Comparison of ENCODE assay signal across 1 cellular context in genomic region chr10:96112531-96112930, GRCh38.
TF ChIP-seq lines count a peak whose summit lies in the region.

No MANE protein-coding gene starts in this region.

TF ChIP-seq in K562, 482 proteins besides CTCF, POLR2A, EP300 and RAD21 (continued from another document):
- TF ChIP-seq FOXK1 (CRISPR knock-in tag; IDR thresholded peaks at IDR 0.05; ENCODE audit: borderline replicate concordance), result no peak
- no peak for TF ChIP-seq TRIM24 (IDR thresholded peaks at IDR 0.05)
- no peak for TF ChIP-seq NFIX (CRISPR knock-in tag; IDR thresholded peaks at IDR 0.05; ENCODE audit: low read depth)
- 0 out of 2 replicates have a peak, but pooled peaks have one; percentile 10 for TF ChIP-seq ATF3 (IDR thresholded peaks at IDR 0.05)
- no peak for TF ChIP-seq ATF3 (CRISPR knock-in tag; conservative IDR thresholded peaks at IDR 0.05)
- TF ChIP-seq C11orf30 (IDR thresholded peaks at IDR 0.05; ENCODE audit: low read depth), result peak; percentile 63; the same call in 1 of the 2 replicates
- TF ChIP-seq RFX5 (IDR thresholded peaks at IDR 0.05; ENCODE audit: low read depth, low read length), result no peak
- no peak for TF ChIP-seq MTA2 (IDR thresholded peaks at IDR 0.05; ENCODE audit: low read depth)
- TF ChIP-seq SRSF3 (IDR thresholded peaks at IDR 0.05; ENCODE audit: insufficient read depth, low read length), result no peak
- no peak for TF ChIP-seq GABPB1 (CRISPR knock-in tag; IDR thresholded peaks at IDR 0.05)
- TF ChIP-seq PTTG1 (tag; IDR thresholded peaks at IDR 0.05; ENCODE audit: low read depth), result no peak
- TF ChIP-seq PTRF (tag; IDR thresholded peaks at IDR 0.05), result no peak
- TF ChIP-seq DPF2 (IDR thresholded peaks at IDR 0.05), result peak; percentile 32
- TF ChIP-seq L3MBTL2 (IDR thresholded peaks at IDR 0.05), result no peak
- TF ChIP-seq ZFP1 (CRISPR knock-in tag; IDR thresholded peaks at IDR 0.05), result no peak
- no peak for TF ChIP-seq CREM (IDR thresholded peaks at IDR 0.05; ENCODE audit: low read depth)
- TF ChIP-seq IRF1 (CRISPR knock-in tag; IDR thresholded peaks at IDR 0.05; ENCODE audit: borderline replicate concordance), result no peak
